Comparison of ENCODE assay signal across 9 cellular contexts in genomic region chr22:26066534-26066933, GRCh38.
A peak's percentile ranks its signal among the peaks of the same experiment; 100 is the strongest.
DNase-seq lines count a peak whose midpoint lies in the region; ATAC-seq lines count a peak whose summit lies in the region.
"Had no signal": no experiment of that assay in that cellular context is flagged by ENCODE, and none has a peak within 500 bp of the region (broad histone marks: within the 10 kb centered on the region; RNA-seq: fewer than 3 reads in every experiment).

No MANE protein-coding gene starts in this region.

- H3K9me3 ChIP-seq in SK-N-MC (ENCODE audit: low read depth, low read length), result no peaks in the 10 kb centered on the region

- no peak overlapping the region for H3K9ac ChIP-seq in SK-N-MC (ENCODE audit: insufficient read length)

- H3K4me3 ChIP-seq in SK-N-MC, result peak overlapping the region; percentile 46

- no peak for ATAC-seq in HG03139 (IDR thresholded peaks at IDR 0.05; ENCODE audit: unreplicated experiment)
- no peak for ATAC-seq in GM21619 (IDR thresholded peaks at IDR 0.05; ENCODE audit: unreplicated experiment)
- ATAC-seq in GM18858 (IDR thresholded peaks at IDR 0.05; ENCODE audit: unreplicated experiment), result no peak

- DNase-seq in ELF-1 (ENCODE audit: low read depth, low spot score) (peak; percentile 95), NCI-H187 (lab: John Stamatoyannopoulos, UW) (peak; percentile 50 to 51), SK-N-MC (ENCODE audit: low read depth, low spot score) (no peak), midbrain (lab: John Stamatoyannopoulos, UW) (peak; percentile 11)
- DNase-seq in activated CD4-positive, alpha-beta T cell treated with anti-CD3 and anti-CD28 coated beads, Interleukin-2, amount 50 U/mL, for 48 hours, result no peak
- DNase-seq: Kasumi-1 had no signal

- H3K27ac ChIP-seq in SK-N-MC, result no peak overlapping the region

- H3K36me3 ChIP-seq in SK-N-MC (ENCODE audit: insufficient read depth, low read length), result no peaks in the 10 kb centered on the region

Comparison
In these comparisons a context has a peak if more than half of its experiments do, and no peak if none do; other contexts are left out.
1. DNase-seq: peak in ELF-1 (single experiment), NCI-H187 (2 of 2) and midbrain (single experiment); none in SK-N-MC (single experiment) and activated CD4-positive, alpha-beta T cell treated with anti-CD3 and anti-CD28 coated beads, Interleukin-2, amount 50 U/mL, for 48 hours (0 of 2).